26 cellular contexts compared by ENCODE assay signal in the genomic region with DNA sequence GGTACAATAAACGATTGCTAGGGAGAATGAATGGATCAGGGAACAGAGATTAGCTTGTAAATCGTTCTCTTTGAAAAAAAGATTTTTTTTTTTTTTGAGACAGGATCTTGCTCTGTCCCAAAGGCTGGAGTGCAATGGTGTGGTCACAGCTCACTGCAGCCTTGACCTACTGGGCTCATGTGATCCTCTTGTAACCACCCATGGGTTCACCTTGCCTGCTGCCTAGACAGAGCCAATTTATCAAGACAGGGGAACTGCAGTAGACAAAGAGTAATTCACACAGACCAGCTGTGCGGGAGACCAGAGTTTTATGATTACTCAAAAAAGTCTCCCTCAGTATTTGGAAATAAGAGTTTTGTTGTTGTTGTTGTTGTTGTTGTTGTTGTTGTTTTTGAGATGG. TPM values are rescaled to one million over a fixed set of nuclear protein-coding genes. Genes with fewer than 3 reads are reported as not detected.
DNase-seq lines count a peak whose midpoint lies in the region; ATAC-seq and TF ChIP-seq lines count a peak whose summit lies in the region.
"Had no signal": no experiment of that assay in that cellular context is flagged by ENCODE, and none has a peak within 500 bp of the region (broad histone marks: within the 10 kb centered on the region; RNA-seq: fewer than 3 reads in every experiment).

No MANE protein-coding gene starts in this region.

- H3K4me3 ChIP-seq in DOHH2 (ENCODE audit: low read length) (no peak overlapping the region), PC-9 (no peak overlapping the region), lower lobe of right lung (no peak overlapping the region)
- H3K4me3 ChIP-seq: hepatocyte, lung had no signal

- no peak for DNase-seq in PC-9
- no peak for DNase-seq in epithelial cell of prostate (ENCODE audit: low read depth, low spot score)
- no peak for DNase-seq in lower lobe of right lung
- DNase-seq in NCI-H510A treated with DMSO at 0.1 percent for 48 hours (lab: John Stamatoyannopoulos, UW): no peak
- DNase-seq: activated CD4-positive, alpha-beta T cell treated with anti-CD3 and anti-CD28 coated beads, Interleukin-2, amount 10 ng/mL, durations not matched to agents 7 days and 5 days; activated CD8-positive, alpha-beta memory T cell treated with anti-CD3 and anti-CD28 coated beads, Interleukin-2, amount 10 ng/mL, durations not matched to agents 7 days and 5 days; CD4-positive, alpha-beta T cell; effector CD8-positive, alpha-beta T cell; foreskin melanocyte; GDM1; immature natural killer cell; Karpas-422; NCI-H1694 treated with DMSO at 0.1 percent for 48 hours; OCI-M1; SHP77 treated with DMSO at 0.1 percent for 48 hours; stimulated activated CD8-positive, alpha-beta memory T cell treated with anti-CD3 and anti-CD28 coated beads, Interleukin-4, amount 100 ng/mL, for 48 hours; T-helper 1 cell had no signal

- no peaks in the 10 kb centered on the region for H4K20me1 ChIP-seq in DOHH2 (ENCODE audit: control insufficient read depth, insufficient read depth, low read depth, low read length)
- H4K20me1 ChIP-seq in PC-9 (ENCODE audit: insufficient read depth): no peaks in the 10 kb centered on the region

- H3K4me3 Mint-ChIP-seq in stimulated activated memory B cell treated with anti-CD40 and anti-IgM and Interleukin-4, amounts not matched to agents 10 μg/mL and 1 μg/mL and 100 μg/mL, for 72 hours: no peak overlapping the region
- H3K4me3 Mint-ChIP-seq: activated CD4-positive, alpha-beta T cell treated with anti-CD3 and anti-CD28 coated beads, Interleukin-2, amount 10 ng/mL, durations not matched to agents 7 days and 5 days; activated CD8-positive, alpha-beta memory T cell treated with anti-CD3 and anti-CD28 coated beads, Interleukin-2, amount 10 ng/mL, durations not matched to agents 7 days and 5 days; activated naive CD8-positive, alpha-beta T cell; activated T-helper 17 cell treated with anti-CD3 and anti-CD28 coated beads, Interleukin-2, amount 50 U/mL, for 72 hours; CD4-positive, alpha-beta T cell; HFFc6; immature natural killer cell had no signal

- H3K27ac Mint-ChIP-seq in stimulated activated memory B cell treated with anti-CD40 and anti-IgM and Interleukin-4, amounts not matched to agents 10 μg/mL and 1 μg/mL and 100 μg/mL, for 72 hours: peak overlapping the region; percentile 57
- H3K27ac Mint-ChIP-seq: activated CD4-positive, alpha-beta T cell treated with anti-CD3 and anti-CD28 coated beads, Interleukin-2, amount 10 ng/mL, durations not matched to agents 7 days and 5 days; activated CD8-positive, alpha-beta memory T cell treated with anti-CD3 and anti-CD28 coated beads, Interleukin-2, amount 10 ng/mL, durations not matched to agents 7 days and 5 days; activated naive CD8-positive, alpha-beta T cell; activated T-helper 17 cell treated with anti-CD3 and anti-CD28 coated beads, Interleukin-2, amount 50 U/mL, for 72 hours; CD4-positive, alpha-beta T cell; HFFc6; immature natural killer cell had no signal

- peaks cover 4% of the 10 kb centered on the region for H3K36me3 ChIP-seq in DOHH2 (ENCODE audit: control insufficient read depth, low read length)
- H3K36me3 ChIP-seq in PC-9 (ENCODE audit: low read depth): no peaks in the 10 kb centered on the region
- no peaks in the 10 kb centered on the region for H3K36me3 ChIP-seq in lower lobe of right lung

- CTCF ChIA-PET in PC-9 (lab: Charles Lee): interaction anchor here (0.7 kb wide), 1 partner anchor 273 kb away, joined by 3 read pairs; no protein-coding TSS in a partner anchor

- POLR2A ChIA-PET in PC-9 (lab: Charles Lee; ENCODE audit: unreplicated experiment): no interaction called here

- H3K4me1 ChIP-seq in DOHH2 (ENCODE audit: control insufficient read depth, low read length) (peaks cover 81% of the 10 kb centered on the region), PC-9 (replicated peaks; ENCODE audit: insufficient read depth) (peaks cover 12% of the 10 kb centered on the region), lower lobe of right lung (peaks cover 12% of the 10 kb centered on the region)

- no peaks in the 10 kb centered on the region for H3K27me3 ChIP-seq in DOHH2 (ENCODE audit: control insufficient read depth, low read length)
- no peaks in the 10 kb centered on the region for H3K27me3 ChIP-seq in PC-9 (ENCODE audit: insufficient read depth, low read depth)
- no peaks in the 10 kb centered on the region for H3K27me3 ChIP-seq in lower lobe of right lung (ENCODE audit: low read depth)
- H3K27me3 ChIP-seq: hepatocyte had no signal

- peaks cover 7% of the 10 kb centered on the region; the same call in 1 of the 2 replicates for H3K9me3 ChIP-seq in DOHH2 (ENCODE audit: control insufficient read depth, insufficient read depth, low read length)
- H3K9me3 ChIP-seq in PC-9 (ENCODE audit: insufficient read depth, low read depth): peaks cover 13% of the 10 kb centered on the region; the same call in 1 of the 2 replicates
- peaks cover 10% of the 10 kb centered on the region for H3K9me3 ChIP-seq in lower lobe of right lung

- peak; percentile 44 for ATAC-seq in stimulated activated memory B cell treated with anti-CD40 and anti-IgM and Interleukin-4, amounts not matched to agents 10 μg/mL and 1 μg/mL and 100 μg/mL, for 72 hours
- ATAC-seq in GM21825 (IDR thresholded peaks at IDR 0.05; ENCODE audit: unreplicated experiment) (no peak), lower lobe of right lung (no peak)
- ATAC-seq: activated CD8-positive, alpha-beta memory T cell treated with anti-CD3 and anti-CD28 coated beads, Interleukin-2, amount 10 ng/mL, durations not matched to agents 7 days and 5 days; activated T-helper 17 cell treated with anti-CD3 and anti-CD28 coated beads, Interleukin-2, amount 50 U/mL, for 72 hours; esophagus mucosa had no signal

- intact Hi-C loops in PC-9 (cut with micrococcal nuclease; ENCODE audit: unreplicated experiment) (no loop called here), lower lobe of right lung (cut with DNase I) (no loop called here)

- H3K9me2 ChIP-seq in DOHH2 (replicated peaks; ENCODE audit: control insufficient read depth, low read length) (no peaks in the 10 kb centered on the region), PC-9 (ENCODE audit: insufficient read depth) (no peaks in the 10 kb centered on the region)

- peaks cover 67% of the 10 kb centered on the region for H3K4me1 Mint-ChIP-seq in stimulated activated memory B cell treated with anti-CD40 and anti-IgM and Interleukin-4, amounts not matched to agents 10 μg/mL and 1 μg/mL and 100 μg/mL, for 72 hours
- H3K4me1 Mint-ChIP-seq: activated T-helper 17 cell treated with anti-CD3 and anti-CD28 coated beads, Interleukin-2, amount 50 U/mL, for 72 hours; immature natural killer cell had no signal

- H3K4me2 ChIP-seq in DOHH2 (ENCODE audit: low read length) (peak overlapping the region; percentile 5; the same call in 1 of the 2 replicates), PC-9 (peak overlapping the region; percentile 32)
- H3K4me2 ChIP-seq: hepatocyte had no signal

- H2AFZ ChIP-seq in PC-9: 0 out of 2 replicates have a peak overlapping the region, but pooled peaks have one; percentile 2
- H2AFZ ChIP-seq: hepatocyte had no signal

- H3K27me3 Mint-ChIP-seq in stimulated activated memory B cell treated with anti-CD40 and anti-IgM and Interleukin-4, amounts not matched to agents 10 μg/mL and 1 μg/mL and 100 μg/mL, for 72 hours: no peaks in the 10 kb centered on the region
- H3K27me3 Mint-ChIP-seq: activated CD4-positive, alpha-beta T cell treated with anti-CD3 and anti-CD28 coated beads, Interleukin-2, amount 10 ng/mL, durations not matched to agents 7 days and 5 days; activated CD8-positive, alpha-beta memory T cell treated with anti-CD3 and anti-CD28 coated beads, Interleukin-2, amount 10 ng/mL, durations not matched to agents 7 days and 5 days; activated naive CD8-positive, alpha-beta T cell; activated T-helper 17 cell treated with anti-CD3 and anti-CD28 coated beads, Interleukin-2, amount 50 U/mL, for 72 hours; CD4-positive, alpha-beta T cell had no signal

- H3K36me3 Mint-ChIP-seq in stimulated activated memory B cell treated with anti-CD40 and anti-IgM and Interleukin-4, amounts not matched to agents 10 μg/mL and 1 μg/mL and 100 μg/mL, for 72 hours: peaks cover 4% of the 10 kb centered on the region
- H3K36me3 Mint-ChIP-seq: activated CD8-positive, alpha-beta memory T cell treated with anti-CD3 and anti-CD28 coated beads, Interleukin-2, amount 10 ng/mL, durations not matched to agents 7 days and 5 days had no signal

- no TSS peak for BruUV-seq in PC-9 (replicated peaks; lab: Mats Ljungman, UMichigan)

- H3F3A ChIP-seq in DOHH2 (ENCODE audit: control insufficient read depth, insufficient read depth): peaks cover 25% of the 10 kb centered on the region
- H3F3A ChIP-seq in PC-9 (ENCODE audit: insufficient read depth, low read depth): peaks cover 14% of the 10 kb centered on the region; the same call in 1 of the 2 replicates

- H3K79me2 ChIP-seq in DOHH2 (ENCODE audit: control insufficient read depth, low read length): no peaks in the 10 kb centered on the region
- no peaks in the 10 kb centered on the region for H3K79me2 ChIP-seq in PC-9 (ENCODE audit: low read depth)
- H3K79me2 ChIP-seq: hepatocyte had no signal

- TF ChIP-seq CTCF in DOHH2 (IDR thresholded peaks at IDR 0.05; ENCODE audit: low read depth, low read length, poor library complexity, severe bottlenecking) (no peak), PC-9 (conservative IDR thresholded peaks at IDR 0.05) (no peak), lower lobe of right lung (IDR thresholded peaks at IDR 0.05) (no peak)

- H3K27ac ChIP-seq in DOHH2 (ENCODE audit: low read depth, low read length) (0 out of 2 replicates have a peak overlapping the region, but pooled peaks have one; percentile 5), PC-9 (peak overlapping the region; percentile 40), epithelial cell of prostate (peak overlapping the region; percentile 36), lower lobe of right lung (no peak overlapping the region)
- H3K27ac ChIP-seq: hepatocyte had no signal

- peaks cover 5% of the 10 kb centered on the region for H3K9me3 Mint-ChIP-seq in stimulated activated memory B cell treated with anti-CD40 and anti-IgM and Interleukin-4, amounts not matched to agents 10 μg/mL and 1 μg/mL and 100 μg/mL, for 72 hours
- H3K9me3 Mint-ChIP-seq: activated T-helper 17 cell treated with anti-CD3 and anti-CD28 coated beads, Interleukin-2, amount 50 U/mL, for 72 hours; CD4-positive, alpha-beta T cell had no signal

RNA-seq across cellular contexts. Expression of gene METTL6, which starts 39.6 kb away (rescaled TPM):
- total RNA-seq in PC-9 (2021) (14.2 and 17.2 TPM in 2 replicates), lower lobe of right lung (18.1 TPM)

RNA-seq across cellular contexts. Expression of gene EAF1, which starts 39.7 kb away (rescaled TPM):
- total RNA-seq in PC-9 (2021): 15.8 and 16.4 TPM in 2 replicates
- total RNA-seq in lower lobe of right lung: 25.6 TPM

RNA-seq across cellular contexts. Expression of gene SH3BP5, which starts 55.3 kb away (rescaled TPM):
- 31.6 and 39.3 TPM in 2 replicates for total RNA-seq in PC-9 (2021)
- total RNA-seq in lower lobe of right lung: 106 TPM
